9 cellular contexts compared by ENCODE assay signal in genomic region chr18:13800505-13801259, GRCh38. TPM values are rescaled to one million over a fixed set of nuclear protein-coding genes. Genes with fewer than 3 reads are reported as not detected.
DNase-seq lines count a peak whose midpoint lies in the region; ATAC-seq and TF ChIP-seq lines count a peak whose summit lies in the region.
"Had no signal": no experiment of that assay in that cellular context is flagged by ENCODE, and none has a peak within 500 bp of the region (broad histone marks: within the 10 kb centered on the region; RNA-seq: fewer than 3 reads in every experiment).

No MANE protein-coding gene starts in this region.

- TF ChIP-seq CTCF in AG09309 (IDR thresholded peaks at IDR 0.05; ENCODE audit: control insufficient read depth, insufficient read depth, low read depth, low read length, missing control alignments), result peak; percentile 27
- TF ChIP-seq CTCF in GM20000 (IDR thresholded peaks at IDR 0.05; ENCODE audit: extremely low read depth, missing control alignments), result peak; percentile 9
- TF ChIP-seq CTCF in gastroesophageal sphincter (IDR thresholded peaks at IDR 0.05), result peak in 3 of 4 experiments; percentile 28 to 61 (median 44)
- TF ChIP-seq CTCF in osteocyte (IDR thresholded peaks at IDR 0.05), result peak; percentile 31
- TF ChIP-seq CTCF in uterus (IDR thresholded peaks at IDR 0.05), result peak; percentile 21 to 51 (median 43)

- H3K36me3 Mint-ChIP-seq in osteocyte (ENCODE audit: unreplicated experiment), result no peaks in the 10 kb centered on the region

- H3K4me1 ChIP-seq in gastroesophageal sphincter (peaks cover 0 to 11% (median 2%) of the 10 kb centered on the region in 3 donors), uterus (no peaks in the 10 kb centered on the region)

- H3K9me3 Mint-ChIP-seq in osteocyte (ENCODE audit: unreplicated experiment), result no peaks in the 10 kb centered on the region

- peak; percentile 73 for ATAC-seq in gastroesophageal sphincter

- H3K4me1 Mint-ChIP-seq in osteocyte (ENCODE audit: unreplicated experiment), result peaks cover 3% of the 10 kb centered on the region

- no peak for TF ChIP-seq EP300 in gastroesophageal sphincter (IDR thresholded peaks at IDR 0.05)

- intact Hi-C loops in uterus (cut with DNase I; ENCODE audit: low total_unique reads), result no loop called here

- H3K9me3 ChIP-seq in gastroesophageal sphincter (no peaks in the 10 kb centered on the region), uterus (no peaks in the 10 kb centered on the region)

- DNase-seq in AG09309 (ENCODE audit: low read depth) (no peak), GM20000 (ENCODE audit: low spot score) (peak; percentile 58), NCI-H510A (lab: John Stamatoyannopoulos, UW) (peak; percentile 62), osteocyte (ENCODE audit: extremely low spot score, unreplicated experiment) (peak; percentile 81), uterus (peak in 1 of 2 donors; percentile 58), MV-4-11 (lab: John Stamatoyannopoulos, UW) (no peak)
- DNase-seq in activated effector memory CD4-positive, alpha-beta T cell treated with Interleukin-2 at 50 U/mL for 16 hours, result peak; percentile 18

- peaks cover 19% of the 10 kb centered on the region for H3K27me3 Mint-ChIP-seq in osteocyte (ENCODE audit: unreplicated experiment)

- H3K36me3 ChIP-seq in gastroesophageal sphincter, result no peaks in the 10 kb centered on the region
- H3K36me3 ChIP-seq in uterus, result no peaks in the 10 kb centered on the region

- H3K27ac ChIP-seq in gastroesophageal sphincter (no peak overlapping the region), uterus (no peak overlapping the region)

- no peak overlapping the region for H3K4me3 ChIP-seq in AG09309 (ENCODE audit: control insufficient read depth, low read depth, low read length)
- H3K4me3 ChIP-seq in gastroesophageal sphincter, result peak overlapping the region in 1 of 2 donors; percentile 33
- no peak overlapping the region for H3K4me3 ChIP-seq in uterus

- WGBS in gastroesophageal sphincter (ENCODE audit: low coverage in 1 of 2), 2 donors, result 54 to 66% methylated on average over 2 to 3 of the region's 30 CpGs

- TF ChIP-seq POLR2A in gastroesophageal sphincter (IDR thresholded peaks at IDR 0.05) (no peak), uterus (IDR thresholded peaks at IDR 0.05) (no peak)

- H3K4me3 Mint-ChIP-seq in osteocyte (ENCODE audit: unreplicated experiment), result peak overlapping the region; percentile 55

- peaks cover 44% of the 10 kb centered on the region for H3K27me3 ChIP-seq in gastroesophageal sphincter
- H3K27me3 ChIP-seq in uterus, result no peaks in the 10 kb centered on the region

- H3K27ac Mint-ChIP-seq in osteocyte (ENCODE audit: unreplicated experiment), result no peak overlapping the region

RNA-seq across cellular contexts. Expression of gene MC5R, which starts 23.3 kb away (rescaled TPM):
- total RNA-seq in gastroesophageal sphincter (not detected), osteocyte (not detected in 2 replicates), uterus (not detected)
- total RNA-seq: pulmonary artery endothelial cell had no signal

Comparison
In these comparisons a context has a peak if more than half of its experiments do, and no peak if none do; other contexts are left out.
1. DNase-seq: peak in GM20000 (single experiment), NCI-H510A (single experiment), activated effector memory CD4-positive, alpha-beta T cell treated with Interleukin-2 at 50 U/mL for 16 hours (single experiment) and osteocyte (single experiment); none in AG09309 (single experiment) and MV-4-11 (single experiment).
2. Peak in every context shown above with its lines, with median percentiles within 50 percentile points of each other: CTCF ChIP-seq.